ENCODE assay signal across 16 cellular contexts in genomic region chr6:31709157-31709556, GRCh38. TPM values are rescaled to one million over a fixed set of nuclear protein-coding genes. Genes with fewer than 3 reads are reported as not detected.
"Had no signal": no experiment of that assay in that cellular context is flagged by ENCODE, and none has a peak within 500 bp of the region (broad histone marks: within the 10 kb centered on the region; RNA-seq: fewer than 3 reads in every experiment).

No MANE protein-coding gene starts in this region.

RNA-seq across cellular contexts. Expression of gene LY6G6F, which starts 2.5 kb away (rescaled TPM):
- total RNA-seq: activated CD4-positive, alpha-beta memory T cell treated with anti-CD3 and anti-CD28 coated beads, Interleukin-2, amount 10 ng/mL, durations not matched to agents 7 days and 5 days; activated CD4-positive, alpha-beta T cell treated with anti-CD3 and anti-CD28 coated beads for 36 hours; activated CD4-positive, alpha-beta T cell treated with anti-CD3 and anti-CD28 coated beads, Interleukin-2, amount 10 ng/mL, durations not matched to agents 7 days and 5 days; activated CD8-positive, alpha-beta memory T cell treated with anti-CD3 and anti-CD28 coated beads, Interleukin-2, amount 10 ng/mL, durations not matched to agents 7 days and 5 days; activated CD8-positive, alpha-beta T cell treated with anti-CD3 and anti-CD28 coated beads, Interleukin-2, amount 10 ng/mL, durations not matched to agents 7 days and 5 days; activated naive CD8-positive, alpha-beta T cell treated with anti-CD3 and anti-CD28 coated beads, Interleukin-2, amount 10 ng/mL, durations not matched to agents 7 days and 5 days; activated T-helper 2 cell treated with anti-CD3 and anti-CD28 coated beads, Interferon-gamma antibody, Interleukin-2, Interleukin-4, amounts not matched to agents 10 μg/mL and 5 μg/mL and 100 μg/mL, durations not matched to agents 14 hours and 24 hours and 36 hours; ascending aorta; bronchial epithelial cell; cardiac muscle cell; chondrocyte; T-helper 1 cell treated with Interleukin-12 subunit alpha and Interleukin-12 subunit beta and Interleukin-4 antibody, amounts not matched to agents 30 ng/mL and 1 ng/mL, for 36 hours; T-helper 2 cell treated with Interferon-gamma antibody and Interleukin-4, amounts not matched to agents 100 ng/mL and 5 ng/mL, for 36 hours; WTC11 had no signal
- polyA plus RNA-seq: cardiac muscle cell had no signal

RNA-seq across cellular contexts. Expression of gene LY6G6D, which starts 6.0 kb away (rescaled TPM):
- total RNA-seq: activated CD4-positive, alpha-beta memory T cell treated with anti-CD3 and anti-CD28 coated beads, Interleukin-2, amount 10 ng/mL, durations not matched to agents 7 days and 5 days; activated CD4-positive, alpha-beta T cell treated with anti-CD3 and anti-CD28 coated beads for 36 hours; activated CD4-positive, alpha-beta T cell treated with anti-CD3 and anti-CD28 coated beads, Interleukin-2, amount 10 ng/mL, durations not matched to agents 7 days and 5 days; activated CD8-positive, alpha-beta memory T cell treated with anti-CD3 and anti-CD28 coated beads, Interleukin-2, amount 10 ng/mL, durations not matched to agents 7 days and 5 days; activated CD8-positive, alpha-beta T cell treated with anti-CD3 and anti-CD28 coated beads, Interleukin-2, amount 10 ng/mL, durations not matched to agents 7 days and 5 days; activated naive CD8-positive, alpha-beta T cell treated with anti-CD3 and anti-CD28 coated beads, Interleukin-2, amount 10 ng/mL, durations not matched to agents 7 days and 5 days; activated T-helper 2 cell treated with anti-CD3 and anti-CD28 coated beads, Interferon-gamma antibody, Interleukin-2, Interleukin-4, amounts not matched to agents 10 μg/mL and 5 μg/mL and 100 μg/mL, durations not matched to agents 14 hours and 24 hours and 36 hours; ascending aorta; bronchial epithelial cell; cardiac muscle cell; chondrocyte; T-helper 1 cell treated with Interleukin-12 subunit alpha and Interleukin-12 subunit beta and Interleukin-4 antibody, amounts not matched to agents 30 ng/mL and 1 ng/mL, for 36 hours; T-helper 17 cell; T-helper 2 cell treated with Interferon-gamma antibody and Interleukin-4, amounts not matched to agents 100 ng/mL and 5 ng/mL, for 36 hours; WTC11 had no signal
- polyA plus RNA-seq: adipose tissue, cardiac muscle cell had no signal

RNA-seq across cellular contexts. Expression of gene LY6G6C, which starts 12.4 kb away (rescaled TPM):
- total RNA-seq: activated CD4-positive, alpha-beta memory T cell treated with anti-CD3 and anti-CD28 coated beads, Interleukin-2, amount 10 ng/mL, durations not matched to agents 7 days and 5 days; activated CD4-positive, alpha-beta T cell treated with anti-CD3 and anti-CD28 coated beads for 36 hours; activated CD4-positive, alpha-beta T cell treated with anti-CD3 and anti-CD28 coated beads, Interleukin-2, amount 10 ng/mL, durations not matched to agents 7 days and 5 days; activated CD8-positive, alpha-beta memory T cell treated with anti-CD3 and anti-CD28 coated beads, Interleukin-2, amount 10 ng/mL, durations not matched to agents 7 days and 5 days; activated naive CD8-positive, alpha-beta T cell treated with anti-CD3 and anti-CD28 coated beads, Interleukin-2, amount 10 ng/mL, durations not matched to agents 7 days and 5 days; activated T-helper 2 cell treated with anti-CD3 and anti-CD28 coated beads, Interferon-gamma antibody, Interleukin-2, Interleukin-4, amounts not matched to agents 10 μg/mL and 5 μg/mL and 100 μg/mL, durations not matched to agents 14 hours and 24 hours and 36 hours; ascending aorta; bronchial epithelial cell; cardiac muscle cell; T-helper 1 cell treated with Interleukin-12 subunit alpha and Interleukin-12 subunit beta and Interleukin-4 antibody, amounts not matched to agents 30 ng/mL and 1 ng/mL, for 36 hours; T-helper 17 cell; T-helper 2 cell treated with Interferon-gamma antibody and Interleukin-4, amounts not matched to agents 100 ng/mL and 5 ng/mL, for 36 hours had no signal
- polyA plus RNA-seq: cardiac muscle cell had no signal

RNA-seq across cellular contexts. Expression of gene MPIG6B, which starts 14.0 kb away (rescaled TPM):
- total RNA-seq: activated CD4-positive, alpha-beta memory T cell treated with anti-CD3 and anti-CD28 coated beads, Interleukin-2, amount 10 ng/mL, durations not matched to agents 7 days and 5 days; activated CD4-positive, alpha-beta T cell treated with anti-CD3 and anti-CD28 coated beads for 36 hours; activated T-helper 2 cell treated with anti-CD3 and anti-CD28 coated beads, Interferon-gamma antibody, Interleukin-2, Interleukin-4, amounts not matched to agents 10 μg/mL and 5 μg/mL and 100 μg/mL, durations not matched to agents 14 hours and 24 hours and 36 hours; ascending aorta; bronchial epithelial cell; cardiac muscle cell; chondrocyte; T-helper 1 cell treated with Interleukin-12 subunit alpha and Interleukin-12 subunit beta and Interleukin-4 antibody, amounts not matched to agents 30 ng/mL and 1 ng/mL, for 36 hours; T-helper 2 cell treated with Interferon-gamma antibody and Interleukin-4, amounts not matched to agents 100 ng/mL and 5 ng/mL, for 36 hours had no signal
- polyA plus RNA-seq: cardiac muscle cell had no signal
